Comparison of ENCODE assay signal across 11 cellular contexts in the genomic region with DNA sequence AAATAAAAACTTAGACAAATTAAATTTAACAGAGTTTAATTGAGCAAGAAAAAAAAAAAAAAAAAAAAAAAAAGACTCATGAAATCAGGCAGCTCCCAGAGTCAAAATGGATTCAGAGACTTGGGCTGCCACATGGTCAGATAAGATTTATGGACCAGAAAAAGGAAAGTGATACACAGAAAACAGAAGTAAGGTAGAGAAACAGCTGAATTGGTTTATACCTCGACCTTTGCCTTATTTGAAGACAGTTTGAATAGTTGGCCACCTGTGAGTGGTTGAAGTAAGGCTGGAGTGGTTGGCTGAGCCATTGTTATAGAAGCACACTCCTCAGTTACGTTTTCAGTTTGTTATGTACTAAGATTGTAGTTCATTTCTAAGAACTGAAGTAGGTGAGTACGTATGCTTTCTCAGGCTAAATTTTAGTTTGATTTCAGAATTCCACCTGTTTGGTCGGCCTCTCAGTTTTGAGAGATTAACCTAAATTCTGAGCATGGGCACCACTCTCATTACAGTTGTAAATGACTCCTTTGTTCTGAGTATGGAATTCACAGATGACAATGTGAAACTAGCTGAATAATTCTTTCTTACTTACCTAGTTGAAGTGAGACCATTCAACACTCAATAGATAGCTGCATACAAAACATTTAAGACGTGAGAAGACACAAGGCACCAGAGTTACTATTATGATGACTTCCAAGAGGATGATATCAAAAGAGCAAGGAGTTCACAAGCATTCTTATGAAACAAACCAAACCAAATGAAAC.
DNase-seq lines count a peak whose midpoint lies in the region; ATAC-seq and TF ChIP-seq lines count a peak whose summit lies in the region.
"Had no signal": no experiment of that assay in that cellular context is flagged by ENCODE, and none has a peak within 500 bp of the region (broad histone marks: within the 10 kb centered on the region; RNA-seq: fewer than 3 reads in every experiment).

No MANE protein-coding gene starts in this region.

- ATAC-seq in GM21390 (IDR thresholded peaks at IDR 0.05; ENCODE audit: unreplicated experiment) (peak; percentile 81), HG03196 (IDR thresholded peaks at IDR 0.05; ENCODE audit: unreplicated experiment) (peak; percentile 69), left lobe of liver (peak; percentile 88), HG03521 (IDR thresholded peaks at IDR 0.05; ENCODE audit: unreplicated experiment) (no peak)
- no peak for ATAC-seq in stimulated activated naive CD8-positive, alpha-beta T cell treated with anti-CD3 and anti-CD28 coated beads, Interleukin-15, Interleukin-2, amounts not matched to agents 100 U/mL and 50 U/mL, for 24 hours

- CTCF ChIA-PET in MCF 10A (lab: Yijun Ruan, JAX) = no interaction called here

- intact Hi-C loops in MCF 10A (cut with micrococcal nuclease) = no loop called here

- peaks cover 27% of the 10 kb centered on the region for H3K4me1 Mint-ChIP-seq in MCF 10A (ENCODE audit: insufficient read depth, unreplicated experiment)

- POLR2A ChIA-PET in MCF 10A (lab: Yijun Ruan, JAX) = interaction anchor here (0.7 to 1.7 kb wide), 2 partner anchors 8 to 186 kb away, joined by 3 to 5 read pairs; no protein-coding TSS in a partner anchor

- BruUV-seq in MCF 10A (replicated peaks; lab: Mats Ljungman, UMichigan) = no TSS peak

- no peaks in the 10 kb centered on the region for H3K27me3 Mint-ChIP-seq in MCF 10A (ENCODE audit: insufficient read depth, unreplicated experiment)

- no peak overlapping the region for H3K27ac Mint-ChIP-seq in MCF 10A (ENCODE audit: low read depth, unreplicated experiment)

- peaks cover 5% of the 10 kb centered on the region for H3K36me3 Mint-ChIP-seq in MCF 10A (ENCODE audit: insufficient read depth, unreplicated experiment)

- no peak for TF ChIP-seq CTCF in GM13977 (IDR thresholded peaks at IDR 0.05; ENCODE audit: extremely low read depth, insufficient read depth, missing control alignments)
- TF ChIP-seq CTCF in MCF 10A (IDR thresholded peaks at IDR 0.05; ENCODE audit: unreplicated experiment) = no peak

- no peaks in the 10 kb centered on the region for H3K9me3 Mint-ChIP-seq in MCF 10A (ENCODE audit: unreplicated experiment)
- H3K9me3 Mint-ChIP-seq: immature natural killer cell had no signal

- no peak overlapping the region for H3K4me3 Mint-ChIP-seq in MCF 10A (ENCODE audit: unreplicated experiment)
- H3K4me3 Mint-ChIP-seq: immature natural killer cell had no signal

- DNase-seq in GM13977 (ENCODE audit: low spot score) (peak; percentile 45), left lobe of liver (ENCODE audit: low spot score) (no peak), MCF 10A (ENCODE audit: unreplicated experiment) (no peak), KBM-7 (no peak)
- no peak for DNase-seq in stimulated activated naive CD8-positive, alpha-beta T cell treated with anti-CD3 and anti-CD28 coated beads, Interleukin-15, Interleukin-2, amounts not matched to agents 100 U/mL and 50 U/mL, for 24 hours
- DNase-seq: activated naive CD4-positive, alpha-beta T cell; GOT3; immature natural killer cell had no signal

- in situ Hi-C loops in GM13977 (cut with MboI; ENCODE audit: low pct_unique_long_range_greater_than_20kb, low sequenced_read_pairs, unreplicated experiment) = no loop called here
- in situ Hi-C loops in KBM-7 (cut with MboI; ENCODE audit: low pct_unique_long_range_greater_than_20kb, low sequenced_read_pairs) = no loop called here

Comparison
In these comparisons a context has a peak if more than half of its experiments do, and no peak if none do; other contexts are left out.
1. ATAC-seq: peak in GM21390 (single experiment), HG03196 (single experiment) and left lobe of liver (single experiment); none in stimulated activated naive CD8-positive, alpha-beta T cell treated with anti-CD3 and anti-CD28 coated beads, Interleukin-15, Interleukin-2, amounts not matched to agents 100 U/mL and 50 U/mL, for 24 hours (single experiment) and HG03521 (single experiment).